Comparison of ENCODE assay signal across 1 cellular context in the genomic region with DNA sequence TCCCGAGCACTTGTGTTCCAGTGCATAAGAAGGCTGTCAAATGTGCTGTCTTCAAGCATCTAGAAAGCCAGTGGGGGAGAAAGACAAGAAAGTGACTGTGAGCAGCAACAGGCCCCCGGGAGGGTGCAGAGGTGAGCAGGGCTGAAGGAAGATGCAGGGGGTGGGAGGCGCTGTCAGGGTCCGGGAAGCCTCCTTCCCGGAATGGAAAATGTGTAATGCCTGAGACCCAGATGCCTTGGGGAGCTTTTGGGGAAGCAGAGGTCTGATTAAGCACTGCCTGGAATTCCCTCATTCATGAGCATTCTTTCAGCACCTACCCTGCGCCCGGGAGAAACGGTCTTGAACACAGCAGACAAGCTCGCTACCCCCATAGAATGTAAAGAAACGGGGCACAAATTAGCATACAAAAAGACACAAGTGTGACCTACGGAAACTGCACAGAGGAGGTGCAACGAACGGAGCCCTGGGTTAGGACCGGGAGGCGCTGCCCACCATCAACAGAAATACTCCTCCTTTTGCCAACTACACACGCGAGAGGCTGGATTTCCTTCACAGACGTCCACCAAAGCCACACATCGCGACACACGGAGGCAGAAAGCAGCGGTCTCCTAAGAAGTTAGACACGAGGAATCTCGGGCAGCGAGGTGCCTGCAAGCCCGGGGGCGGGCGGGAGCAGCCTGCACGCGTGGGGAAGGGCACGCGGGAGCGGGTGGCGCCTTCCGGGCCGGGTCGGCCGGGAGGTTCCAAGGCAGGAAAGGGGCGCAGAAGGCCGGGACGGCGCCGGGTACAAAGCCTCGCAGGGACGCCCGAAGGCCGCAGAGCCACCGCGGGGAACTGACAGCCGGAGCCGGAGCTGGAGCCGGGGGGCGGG.
TF ChIP-seq lines count a peak whose summit lies in the region.

No MANE protein-coding gene starts in this region.

TF ChIP-seq in K562, 482 proteins besides CTCF, POLR2A, EP300 and RAD21 (continued from another document and continues in another):
- TF ChIP-seq, protein P1, sequence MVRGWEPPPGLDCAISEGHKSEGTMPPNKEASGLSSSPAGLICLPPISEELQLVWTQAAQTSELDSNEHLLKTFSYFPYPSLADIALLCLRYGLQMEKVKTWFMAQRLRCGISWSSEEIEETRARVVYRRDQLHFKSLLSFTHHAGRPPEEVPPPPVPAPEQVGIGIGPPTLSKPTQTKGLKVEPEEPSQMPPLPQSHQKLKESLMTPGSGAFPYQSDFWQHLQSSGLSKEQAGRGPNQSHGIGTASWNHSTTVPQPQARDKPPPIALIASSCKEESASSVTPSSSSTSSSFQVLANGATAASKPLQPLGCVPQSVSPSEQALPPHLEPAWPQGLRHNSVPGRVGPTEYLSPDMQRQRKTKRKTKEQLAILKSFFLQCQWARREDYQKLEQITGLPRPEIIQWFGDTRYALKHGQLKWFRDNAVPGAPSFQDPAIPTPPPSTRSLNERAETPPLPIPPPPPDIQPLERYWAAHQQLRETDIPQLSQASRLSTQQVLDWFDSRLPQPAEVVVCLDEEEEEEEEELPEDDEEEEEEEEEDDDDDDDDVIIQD (CRISPR knock-in tag; IDR thresholded peaks at IDR 0.05): no peak
- TF ChIP-seq BHLHE40 (IDR thresholded peaks at IDR 0.05; ENCODE audit: low read length) (0 out of 2 replicates have a peak, but pooled peaks have one; percentile 38), ZNF282 (CRISPR knock-in tag; IDR thresholded peaks at IDR 0.05) (0 out of 2 replicates have a peak, but pooled peaks have one; percentile 2), SMARCB1 (IDR thresholded peaks at IDR 0.05; ENCODE audit: insufficient read length, low read depth) (no peak), RB1 (IDR thresholded peaks at IDR 0.05; ENCODE audit: low read depth) (0 out of 2 replicates have a peak, but pooled peaks have one; percentile 48), EGR1 (conservative IDR thresholded peaks at IDR 0.05) (peak; percentile 53), CHCHD3 (CRISPR knock-in tag; IDR thresholded peaks at IDR 0.05) (no peak), ZNF778 (CRISPR knock-in tag; IDR thresholded peaks at IDR 0.05) (no peak), SAP30 (IDR thresholded peaks at IDR 0.05; ENCODE audit: borderline replicate concordance, insufficient read depth, low read depth, low read length, poor library complexity, severe bottlenecking) (peak; percentile 77), ZFP36 (IDR thresholded peaks at IDR 0.05; ENCODE audit: low read depth, low read length, partially characterized antibody) (no peak), SNIP1 (IDR thresholded peaks at IDR 0.05; ENCODE audit: low read depth) (no peak), ESRRB (CRISPR knock-in tag; IDR thresholded peaks at IDR 0.05; ENCODE audit: borderline replicate concordance) (no peak), NCOA1 (IDR thresholded peaks at IDR 0.05; ENCODE audit: low read depth) (no peak), CBX8 (IDR thresholded peaks at IDR 0.05; ENCODE audit: borderline replicate concordance, extremely low read depth, low read depth, low read length, poor library complexity, severe bottlenecking) (no peak), RBM14 (IDR thresholded peaks at IDR 0.05; ENCODE audit: borderline replicate concordance, insufficient read depth, low read depth, low read length) (no peak), LCOR (CRISPR knock-in tag; IDR thresholded peaks at IDR 0.05) (no peak), RBM39 (optimal IDR thresholded peaks at IDR 0.05; ENCODE audit: low read depth, low read length) (no peak), JUNB (CRISPR knock-in tag; conservative IDR thresholded peaks at IDR 0.05) (no peak), HNRNPK (IDR thresholded peaks at IDR 0.05; ENCODE audit: low read depth, low read length, poor library complexity, severe bottlenecking) (no peak), CXXC5 (CRISPR knock-in tag; IDR thresholded peaks at IDR 0.05) (0 out of 2 replicates have a peak, but pooled peaks have one; percentile 10), KAT2B (IDR thresholded peaks at IDR 0.05; ENCODE audit: low read depth, low read length) (no peak)
- TF ChIP-seq, protein P2, sequence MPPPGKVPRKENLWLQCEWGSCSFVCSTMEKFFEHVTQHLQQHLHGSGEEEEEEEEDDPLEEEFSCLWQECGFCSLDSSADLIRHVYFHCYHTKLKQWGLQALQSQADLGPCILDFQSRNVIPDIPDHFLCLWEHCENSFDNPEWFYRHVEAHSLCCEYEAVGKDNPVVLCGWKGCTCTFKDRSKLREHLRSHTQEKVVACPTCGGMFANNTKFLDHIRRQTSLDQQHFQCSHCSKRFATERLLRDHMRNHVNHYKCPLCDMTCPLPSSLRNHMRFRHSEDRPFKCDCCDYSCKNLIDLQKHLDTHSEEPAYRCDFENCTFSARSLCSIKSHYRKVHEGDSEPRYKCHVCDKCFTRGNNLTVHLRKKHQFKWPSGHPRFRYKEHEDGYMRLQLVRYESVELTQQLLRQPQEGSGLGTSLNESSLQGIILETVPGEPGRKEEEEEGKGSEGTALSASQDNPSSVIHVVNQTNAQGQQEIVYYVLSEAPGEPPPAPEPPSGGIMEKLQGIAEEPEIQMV (tag; conservative IDR thresholded peaks at IDR 0.05; ENCODE audit: low read depth): no peak
- TF ChIP-seq, protein P3, sequence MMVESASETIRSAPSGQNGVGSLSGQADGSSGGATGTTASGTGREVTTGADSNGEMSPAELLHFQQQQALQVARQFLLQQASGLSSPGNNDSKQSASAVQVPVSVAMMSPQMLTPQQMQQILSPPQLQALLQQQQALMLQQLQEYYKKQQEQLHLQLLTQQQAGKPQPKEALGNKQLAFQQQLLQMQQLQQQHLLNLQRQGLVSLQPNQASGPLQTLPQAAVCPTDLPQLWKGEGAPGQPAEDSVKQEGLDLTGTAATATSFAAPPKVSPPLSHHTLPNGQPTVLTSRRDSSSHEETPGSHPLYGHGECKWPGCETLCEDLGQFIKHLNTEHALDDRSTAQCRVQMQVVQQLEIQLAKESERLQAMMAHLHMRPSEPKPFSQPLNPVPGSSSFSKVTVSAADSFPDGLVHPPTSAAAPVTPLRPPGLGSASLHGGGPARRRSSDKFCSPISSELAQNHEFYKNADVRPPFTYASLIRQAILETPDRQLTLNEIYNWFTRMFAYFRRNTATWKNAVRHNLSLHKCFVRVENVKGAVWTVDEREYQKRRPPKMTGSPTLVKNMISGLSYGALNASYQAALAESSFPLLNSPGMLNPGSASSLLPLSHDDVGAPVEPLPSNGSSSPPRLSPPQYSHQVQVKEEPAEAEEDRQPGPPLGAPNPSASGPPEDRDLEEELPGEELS (CRISPR knock-in tag; IDR thresholded peaks at IDR 0.05; ENCODE audit: borderline replicate concordance): no peak
- TF ChIP-seq, protein P4, sequence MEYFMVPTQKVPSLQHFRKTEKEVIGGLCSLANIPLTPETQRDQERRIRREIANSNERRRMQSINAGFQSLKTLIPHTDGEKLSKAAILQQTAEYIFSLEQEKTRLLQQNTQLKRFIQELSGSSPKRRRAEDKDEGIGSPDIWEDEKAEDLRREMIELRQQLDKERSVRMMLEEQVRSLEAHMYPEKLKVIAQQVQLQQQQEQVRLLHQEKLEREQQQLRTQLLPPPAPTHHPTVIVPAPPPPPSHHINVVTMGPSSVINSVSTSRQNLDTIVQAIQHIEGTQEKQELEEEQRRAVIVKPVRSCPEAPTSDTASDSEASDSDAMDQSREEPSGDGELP (CRISPR knock-in tag; IDR thresholded peaks at IDR 0.05; ENCODE audit: borderline replicate concordance): peak; percentile 33; the same call in 1 of the 2 replicates
- TF ChIP-seq, protein P5, sequence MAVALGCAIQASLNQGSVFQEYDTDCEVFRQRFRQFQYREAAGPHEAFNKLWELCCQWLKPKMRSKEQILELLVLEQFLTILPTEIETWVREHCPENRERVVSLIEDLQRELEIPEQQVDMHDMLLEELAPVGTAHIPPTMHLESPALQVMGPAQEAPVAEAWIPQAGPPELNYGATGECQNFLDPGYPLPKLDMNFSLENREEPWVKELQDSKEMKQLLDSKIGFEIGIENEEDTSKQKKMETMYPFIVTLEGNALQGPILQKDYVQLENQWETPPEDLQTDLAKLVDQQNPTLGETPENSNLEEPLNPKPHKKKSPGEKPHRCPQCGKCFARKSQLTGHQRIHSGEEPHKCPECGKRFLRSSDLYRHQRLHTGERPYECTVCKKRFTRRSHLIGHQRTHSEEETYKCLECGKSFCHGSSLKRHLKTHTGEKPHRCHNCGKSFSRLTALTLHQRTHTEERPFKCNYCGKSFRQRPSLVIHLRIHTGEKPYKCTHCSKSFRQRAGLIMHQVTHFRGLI (CRISPR knock-in tag; IDR thresholded peaks at IDR 0.05): no peak
- TF ChIP-seq, protein P6, sequence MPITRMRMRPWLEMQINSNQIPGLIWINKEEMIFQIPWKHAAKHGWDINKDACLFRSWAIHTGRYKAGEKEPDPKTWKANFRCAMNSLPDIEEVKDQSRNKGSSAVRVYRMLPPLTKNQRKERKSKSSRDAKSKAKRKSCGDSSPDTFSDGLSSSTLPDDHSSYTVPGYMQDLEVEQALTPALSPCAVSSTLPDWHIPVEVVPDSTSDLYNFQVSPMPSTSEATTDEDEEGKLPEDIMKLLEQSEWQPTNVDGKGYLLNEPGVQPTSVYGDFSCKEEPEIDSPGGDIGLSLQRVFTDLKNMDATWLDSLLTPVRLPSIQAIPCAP (CRISPR knock-in tag; IDR thresholded peaks at IDR 0.05; ENCODE audit: borderline replicate concordance): no peak
- TF ChIP-seq, protein P7, sequence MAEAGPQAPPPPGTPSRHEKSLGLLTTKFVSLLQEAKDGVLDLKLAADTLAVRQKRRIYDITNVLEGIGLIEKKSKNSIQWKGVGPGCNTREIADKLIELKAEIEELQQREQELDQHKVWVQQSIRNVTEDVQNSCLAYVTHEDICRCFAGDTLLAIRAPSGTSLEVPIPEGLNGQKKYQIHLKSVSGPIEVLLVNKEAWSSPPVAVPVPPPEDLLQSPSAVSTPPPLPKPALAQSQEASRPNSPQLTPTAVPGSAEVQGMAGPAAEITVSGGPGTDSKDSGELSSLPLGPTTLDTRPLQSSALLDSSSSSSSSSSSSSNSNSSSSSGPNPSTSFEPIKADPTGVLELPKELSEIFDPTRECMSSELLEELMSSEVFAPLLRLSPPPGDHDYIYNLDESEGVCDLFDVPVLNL (CRISPR knock-in tag; IDR thresholded peaks at IDR 0.05; ENCODE audit: low read depth): no peak
- TF ChIP-seq, protein P8, sequence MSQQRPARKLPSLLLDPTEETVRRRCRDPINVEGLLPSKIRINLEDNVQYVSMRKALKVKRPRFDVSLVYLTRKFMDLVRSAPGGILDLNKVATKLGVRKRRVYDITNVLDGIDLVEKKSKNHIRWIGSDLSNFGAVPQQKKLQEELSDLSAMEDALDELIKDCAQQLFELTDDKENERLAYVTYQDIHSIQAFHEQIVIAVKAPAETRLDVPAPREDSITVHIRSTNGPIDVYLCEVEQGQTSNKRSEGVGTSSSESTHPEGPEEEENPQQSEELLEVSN (IDR thresholded peaks at IDR 0.05; ENCODE audit: borderline replicate concordance in 1 of 2, extremely low read depth in 1 of 2, insufficient read depth in 1 of 2, insufficient read length in 1 of 2, low read depth in 1 of 2, low read length in 1 of 2, poor library complexity in 1 of 2, severe bottlenecking in 1 of 2): peak; percentile 33 to 85
- TF ChIP-seq, protein P9, sequence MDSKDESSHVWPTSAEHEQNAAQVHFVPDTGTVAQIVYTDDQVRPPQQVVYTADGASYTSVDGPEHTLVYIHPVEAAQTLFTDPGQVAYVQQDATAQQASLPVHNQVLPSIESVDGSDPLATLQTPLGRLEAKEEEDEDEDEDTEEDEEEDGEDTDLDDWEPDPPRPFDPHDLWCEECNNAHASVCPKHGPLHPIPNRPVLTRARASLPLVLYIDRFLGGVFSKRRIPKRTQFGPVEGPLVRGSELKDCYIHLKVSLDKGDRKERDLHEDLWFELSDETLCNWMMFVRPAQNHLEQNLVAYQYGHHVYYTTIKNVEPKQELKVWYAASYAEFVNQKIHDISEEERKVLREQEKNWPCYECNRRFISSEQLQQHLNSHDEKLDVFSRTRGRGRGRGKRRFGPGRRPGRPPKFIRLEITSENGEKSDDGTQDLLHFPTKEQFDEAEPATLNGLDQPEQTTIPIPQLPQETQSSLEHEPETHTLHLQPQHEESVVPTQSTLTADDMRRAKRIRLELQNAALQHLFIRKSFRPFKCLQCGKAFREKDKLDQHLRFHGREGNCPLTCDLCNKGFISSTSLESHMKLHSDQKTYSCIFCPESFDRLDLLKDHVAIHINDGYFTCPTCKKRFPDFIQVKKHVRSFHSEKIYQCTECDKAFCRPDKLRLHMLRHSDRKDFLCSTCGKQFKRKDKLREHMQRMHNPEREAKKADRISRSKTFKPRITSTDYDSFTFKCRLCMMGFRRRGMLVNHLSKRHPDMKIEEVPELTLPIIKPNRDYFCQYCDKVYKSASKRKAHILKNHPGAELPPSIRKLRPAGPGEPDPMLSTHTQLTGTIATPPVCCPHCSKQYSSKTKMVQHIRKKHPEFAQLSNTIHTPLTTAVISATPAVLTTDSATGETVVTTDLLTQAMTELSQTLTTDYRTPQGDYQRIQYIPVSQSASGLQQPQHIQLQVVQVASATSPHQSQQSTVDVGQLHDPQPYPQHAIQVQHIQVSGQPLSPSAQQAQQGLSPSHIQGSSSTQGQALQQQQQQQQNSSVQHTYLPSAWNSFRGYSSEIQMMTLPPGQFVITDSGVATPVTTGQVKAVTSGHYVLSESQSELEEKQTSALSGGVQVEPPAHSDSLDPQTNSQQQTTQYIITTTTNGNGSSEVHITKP (IDR thresholded peaks at IDR 0.05; ENCODE audit: partially characterized antibody): peak; percentile 77
- TF ChIP-seq, protein P10, sequence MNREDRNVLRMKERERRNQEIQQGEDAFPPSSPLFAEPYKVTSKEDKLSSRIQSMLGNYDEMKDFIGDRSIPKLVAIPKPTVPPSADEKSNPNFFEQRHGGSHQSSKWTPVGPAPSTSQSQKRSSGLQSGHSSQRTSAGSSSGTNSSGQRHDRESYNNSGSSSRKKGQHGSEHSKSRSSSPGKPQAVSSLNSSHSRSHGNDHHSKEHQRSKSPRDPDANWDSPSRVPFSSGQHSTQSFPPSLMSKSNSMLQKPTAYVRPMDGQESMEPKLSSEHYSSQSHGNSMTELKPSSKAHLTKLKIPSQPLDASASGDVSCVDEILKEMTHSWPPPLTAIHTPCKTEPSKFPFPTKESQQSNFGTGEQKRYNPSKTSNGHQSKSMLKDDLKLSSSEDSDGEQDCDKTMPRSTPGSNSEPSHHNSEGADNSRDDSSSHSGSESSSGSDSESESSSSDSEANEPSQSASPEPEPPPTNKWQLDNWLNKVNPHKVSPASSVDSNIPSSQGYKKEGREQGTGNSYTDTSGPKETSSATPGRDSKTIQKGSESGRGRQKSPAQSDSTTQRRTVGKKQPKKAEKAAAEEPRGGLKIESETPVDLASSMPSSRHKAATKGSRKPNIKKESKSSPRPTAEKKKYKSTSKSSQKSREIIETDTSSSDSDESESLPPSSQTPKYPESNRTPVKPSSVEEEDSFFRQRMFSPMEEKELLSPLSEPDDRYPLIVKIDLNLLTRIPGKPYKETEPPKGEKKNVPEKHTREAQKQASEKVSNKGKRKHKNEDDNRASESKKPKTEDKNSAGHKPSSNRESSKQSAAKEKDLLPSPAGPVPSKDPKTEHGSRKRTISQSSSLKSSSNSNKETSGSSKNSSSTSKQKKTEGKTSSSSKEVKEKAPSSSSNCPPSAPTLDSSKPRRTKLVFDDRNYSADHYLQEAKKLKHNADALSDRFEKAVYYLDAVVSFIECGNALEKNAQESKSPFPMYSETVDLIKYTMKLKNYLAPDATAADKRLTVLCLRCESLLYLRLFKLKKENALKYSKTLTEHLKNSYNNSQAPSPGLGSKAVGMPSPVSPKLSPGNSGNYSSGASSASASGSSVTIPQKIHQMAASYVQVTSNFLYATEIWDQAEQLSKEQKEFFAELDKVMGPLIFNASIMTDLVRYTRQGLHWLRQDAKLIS (CRISPR knock-in tag; IDR thresholded peaks at IDR 0.05): no peak
